1 cellular context compared by ENCODE assay signal in genomic region chr5:92678576-92679105, GRCh38.
TF ChIP-seq lines count a peak whose summit lies in the region.

No MANE protein-coding gene starts in this region.

TF ChIP-seq in WTC11, 78 proteins besides CTCF, POLR2A, EP300 and RAD21 (continued from another document):
- TF ChIP-seq ARID4B (CRISPR knock-in tag; IDR thresholded peaks at IDR 0.05; ENCODE audit: borderline replicate concordance) (no peak), AR (CRISPR knock-in tag; IDR thresholded peaks at IDR 0.05) (no peak), ZNF281 (CRISPR knock-in tag; IDR thresholded peaks at IDR 0.05) (no peak), JAZF1 (CRISPR knock-in tag; IDR thresholded peaks at IDR 0.05) (no peak), AFF4 (CRISPR knock-in tag; IDR thresholded peaks at IDR 0.05; ENCODE audit: borderline replicate concordance) (no peak), ATF3 (CRISPR knock-in tag; conservative IDR thresholded peaks at IDR 0.05) (no peak)
